Comparison of ENCODE assay signal across 1 cellular context in genomic region chr4:78332974-78333373, GRCh38.
TF ChIP-seq lines count a peak whose summit lies in the region.

No MANE protein-coding gene starts in this region.

TF ChIP-seq in WTC11, 78 proteins besides CTCF, POLR2A, EP300 and RAD21 (continued from another document):
- no peak for TF ChIP-seq AFF4 (CRISPR knock-in tag; IDR thresholded peaks at IDR 0.05; ENCODE audit: borderline replicate concordance)
- TF ChIP-seq GRHL2 (CRISPR knock-in tag; IDR thresholded peaks at IDR 0.05; ENCODE audit: insufficient replicate concordance, severe bottlenecking): no peak
- TF ChIP-seq NFYB (CRISPR knock-in tag; conservative IDR thresholded peaks at IDR 0.05; ENCODE audit: low read depth): no peak
- no peak for TF ChIP-seq ZNF281 (CRISPR knock-in tag; IDR thresholded peaks at IDR 0.05)
- TF ChIP-seq ZNF317 (CRISPR knock-in tag; IDR thresholded peaks at IDR 0.05; ENCODE audit: borderline replicate concordance, low read depth): no peak
- no peak for TF ChIP-seq MYBL2 (CRISPR knock-in tag; IDR thresholded peaks at IDR 0.05)
